ENCODE assay signal across 8 cellular contexts in genomic region chr14:103057372-103058208, GRCh38. TPM values are rescaled to one million over a fixed set of nuclear protein-coding genes. Genes with fewer than 3 reads are reported as not detected.
DNase-seq lines count a peak whose midpoint lies in the region; ATAC-seq and TF ChIP-seq lines count a peak whose summit lies in the region.

TSS of gene CDC42BPB (minus strand) at chr14:103057549. CDS start at chr14:103057173, 376 bp downstream.

- TF ChIP-seq CTCF in AG09309 (IDR thresholded peaks at IDR 0.05; ENCODE audit: control insufficient read depth, insufficient read depth, low read depth, low read length, missing control alignments) = no peak

- H3K27me3 ChIP-seq in endocrine pancreas (ENCODE audit: control insufficient read depth, insufficient read depth, low read length) = no peaks in the 10 kb centered on the region

- DNase-seq in AG09309 (ENCODE audit: low read depth) (peak; percentile 56), NCI-H524 treated with DMSO at 0.1 percent for 48 hours (lab: John Stamatoyannopoulos, UW) (peak; percentile 26), medulla oblongata (ENCODE audit: extremely low spot score) (peak; percentile 93)
- DNase-seq in activated CD8-positive, alpha-beta memory T cell treated with anti-CD3 and anti-CD28 coated beads, Interleukin-2, amount 10 ng/mL, durations not matched to agents 7 days and 5 days = no peak
- DNase-seq in stimulated activated CD4-positive, alpha-beta T cell treated with anti-CD3 and anti-CD28 coated beads, TNF-alpha, amount 100 ng/mL, for 24 hours (ENCODE audit: low read depth in 3 of 3) = peak in 2 of 3 experiments; percentile 25 to 68

- H3K9ac ChIP-seq in endocrine pancreas (ENCODE audit: control insufficient read depth, insufficient read depth, low read length) = peak within 1 kb of the TSS; percentile 93

- peaks cover 61% of the 10 kb centered on the region for H3K27me3 Mint-ChIP-seq in activated CD8-positive, alpha-beta memory T cell treated with anti-CD3 and anti-CD28 coated beads, Interleukin-2, amount 10 ng/mL, durations not matched to agents 7 days and 5 days

- CTCF ChIA-PET in activated CD8-positive, alpha-beta memory T cell treated with anti-CD3 and anti-CD28 coated beads, Interleukin-2, amount 10 ng/mL, durations not matched to agents 7 days and 5 days (lab: Charles Lee) = no interaction called here

- ATAC-seq in GM19043 (IDR thresholded peaks at IDR 0.05; ENCODE audit: low read depth, unreplicated experiment) (peak; percentile 60), HG03342 (IDR thresholded peaks at IDR 0.05; ENCODE audit: unreplicated experiment) (peak; percentile 79)
- peak; percentile 85 for ATAC-seq in activated CD8-positive, alpha-beta memory T cell treated with anti-CD3 and anti-CD28 coated beads, Interleukin-2, amount 10 ng/mL, durations not matched to agents 7 days and 5 days

- H3K36me3 ChIP-seq in endocrine pancreas (ENCODE audit: control insufficient read depth, insufficient read depth, low read length) = no peaks in the 10 kb centered on the region

- H3K27ac Mint-ChIP-seq in activated CD8-positive, alpha-beta memory T cell treated with anti-CD3 and anti-CD28 coated beads, Interleukin-2, amount 10 ng/mL, durations not matched to agents 7 days and 5 days = no peak within 1 kb of the TSS

- H3K36me3 Mint-ChIP-seq in activated CD8-positive, alpha-beta memory T cell treated with anti-CD3 and anti-CD28 coated beads, Interleukin-2, amount 10 ng/mL, durations not matched to agents 7 days and 5 days = no peaks in the 10 kb centered on the region

- H3K4me3 Mint-ChIP-seq in activated CD8-positive, alpha-beta memory T cell treated with anti-CD3 and anti-CD28 coated beads, Interleukin-2, amount 10 ng/mL, durations not matched to agents 7 days and 5 days = no peak within 1 kb of the TSS

- H3K9me3 Mint-ChIP-seq in activated CD8-positive, alpha-beta memory T cell treated with anti-CD3 and anti-CD28 coated beads, Interleukin-2, amount 10 ng/mL, durations not matched to agents 7 days and 5 days (ENCODE audit: low read depth) = no peaks in the 10 kb centered on the region

- H3K4me1 ChIP-seq in endocrine pancreas (ENCODE audit: control insufficient read depth, insufficient read depth, low read length) = peaks cover 10% of the 10 kb centered on the region

- peaks cover 8% of the 10 kb centered on the region for H3K4me1 Mint-ChIP-seq in activated CD8-positive, alpha-beta memory T cell treated with anti-CD3 and anti-CD28 coated beads, Interleukin-2, amount 10 ng/mL, durations not matched to agents 7 days and 5 days

- H3K4me3 ChIP-seq in AG09309 (ENCODE audit: control insufficient read depth, low read depth, low read length) (peak within 1 kb of the TSS; percentile 93), endocrine pancreas (ENCODE audit: control insufficient read depth, insufficient read depth, low read length) (peak within 1 kb of the TSS; percentile 58)

- no peaks in the 10 kb centered on the region for H3K9me3 ChIP-seq in endocrine pancreas (ENCODE audit: control insufficient read depth, low read length)

RNA-seq across cellular contexts. Expression of gene CDC42BPB, which starts in this region (rescaled TPM):
- total RNA-seq in activated CD8-positive, alpha-beta memory T cell treated with anti-CD3 and anti-CD28 coated beads, Interleukin-2, amount 10 ng/mL, durations not matched to agents 7 days and 5 days = under 1 TPM; 0.35 to 0.56 TPM

Comparison
In these comparisons a context has a peak if more than half of its experiments do, and no peak if none do; other contexts are left out.
1. Peak in ATAC-seq in activated CD8-positive, alpha-beta memory T cell treated with anti-CD3 and anti-CD28 coated beads, Interleukin-2, amount 10 ng/mL, durations not matched to agents 7 days and 5 days; RNA of the gene not detected or under 1 TPM.